23 cellular contexts compared by ENCODE assay signal in genomic region chr19:50402544-50403301, GRCh38. TPM values are rescaled to one million over a fixed set of nuclear protein-coding genes. Genes with fewer than 3 reads are reported as not detected.
DNase-seq lines count a peak whose midpoint lies in the region; ATAC-seq lines count a peak whose summit lies in the region.
"Had no signal": no experiment of that assay in that cellular context is flagged by ENCODE, and none has a peak within 500 bp of the region (broad histone marks: within the 10 kb centered on the region; RNA-seq: fewer than 3 reads in every experiment).

No MANE protein-coding gene starts in this region.

- H2AFZ ChIP-seq in neuronal stem cell (ENCODE audit: low read length) = no peak overlapping the region
- H2AFZ ChIP-seq: GM23248 had no signal

- intact Hi-C loops in Right ventricle myocardium inferior (cut with DNase I) = no loop called here
- intact Hi-C loops in left ventricle myocardium superior (cut with micrococcal nuclease) = no loop called here

- peak overlapping the region; percentile 65 for H4K8ac ChIP-seq in neuronal stem cell (ENCODE audit: low read depth, low read length)

- H3K27me3 ChIP-seq in neuronal stem cell (ENCODE audit: control insufficient read depth in 3 of 3, insufficient read depth in 3 of 3, low read depth in 1 of 3, low read length in 3 of 3) = no peaks in the 10 kb centered on the region
- H3K27me3 ChIP-seq: BE2C had no signal

- peaks cover 0 to 2% of the 10 kb centered on the region in 2 donors for H3K4me1 ChIP-seq in neuronal stem cell (ENCODE audit: control insufficient read depth in 2 of 2, insufficient read depth in 1 of 2, low read depth in 1 of 2, low read length in 2 of 2)
- H3K4me1 ChIP-seq: BE2C had no signal

- no peak overlapping the region for H2AK5ac ChIP-seq in neuronal stem cell (ENCODE audit: low read depth, low read length)

- peaks cover 24% of the 10 kb centered on the region for H3K79me1 ChIP-seq in neuronal stem cell (ENCODE audit: low read depth, low read length)

- no peak overlapping the region for H3K18ac ChIP-seq in neuronal stem cell (ENCODE audit: low read length)

- no CpG with 5 or more reads among the region's 41 CpGs for WGBS in neuronal stem cell (ENCODE audit: extremely low coverage in 2 of 2, insufficient read length in 2 of 2, insufficient replicate concordance in 1 of 2), 2 donors

- H3K4ac ChIP-seq in neuronal stem cell (ENCODE audit: low read length) = no peak overlapping the region

- H3K9me3 ChIP-seq in neuronal stem cell (replicated peaks in 1 of 2; ENCODE audit: control insufficient read depth in 2 of 2, insufficient read depth in 1 of 2, low read depth in 1 of 2, low read length in 2 of 2) = peaks cover 2 to 5% of the 10 kb centered on the region in 2 donors
- H3K9me3 ChIP-seq: BE2C had no signal

- H3K36me3 ChIP-seq in neuronal stem cell (replicated peaks in 1 of 2; ENCODE audit: control insufficient read depth in 2 of 2, insufficient read depth in 2 of 2, low read length in 2 of 2) = peaks cover 52 to 66% of the 10 kb centered on the region in 2 donors

- DNase-seq in Right ventricle myocardium inferior (ENCODE audit: missing footprints) = no peak
- no peak for DNase-seq in left ventricle myocardium superior
- DNase-seq in ecto neural progenitor cell (ENCODE audit: low spot score) = peak; percentile 29
- no peak for DNase-seq in neuronal stem cell (ENCODE audit: low spot score)
- no peak for DNase-seq in NCI-H2227 treated with DMSO at 0.1 percent for 48 hours (lab: John Stamatoyannopoulos, UW)
- DNase-seq in cortex of kidney (lab: John Stamatoyannopoulos, UW) = no peak
- DNase-seq: BE2C; C1 segment of cervical spinal cord; CD4-positive, CD25-positive, alpha-beta regulatory T cell; CD8-positive, alpha-beta memory T cell; COR-L47; DMS79; GDM1; GM23248; HFFc6; IMR-90; KBM-7 had no signal

- no peak overlapping the region for H2BK5ac ChIP-seq in neuronal stem cell (ENCODE audit: low read length)

- H3K27ac ChIP-seq in neuronal stem cell (replicated peaks; ENCODE audit: low read length) = no peak overlapping the region
- H3K27ac ChIP-seq: GM23248, HL-60 had no signal

- ATAC-seq in Right ventricle myocardium inferior (peak; percentile 10), left ventricle myocardium superior (no peak), GM21447 (IDR thresholded peaks at IDR 0.05; ENCODE audit: unreplicated experiment) (no peak)
- ATAC-seq: HCT116 had no signal

- no peak overlapping the region for H3K4me3 ChIP-seq in neuronal stem cell (ENCODE audit: low read length in 2 of 2)
- H3K4me3 ChIP-seq: GM23248 had no signal

- peak overlapping the region; percentile 82 for H3K14ac ChIP-seq in neuronal stem cell (ENCODE audit: low read length)

- H3K9ac ChIP-seq in neuronal stem cell (ENCODE audit: low read depth, low read length, poor library complexity) = no peak overlapping the region
- H3K9ac ChIP-seq: GM23248 had no signal

- peak overlapping the region; percentile 43 for H3K23ac ChIP-seq in neuronal stem cell (ENCODE audit: low read depth, low read length, poor library complexity)

- H3K4me2 ChIP-seq in neuronal stem cell (ENCODE audit: insufficient read depth, low read length, poor library complexity, severe bottlenecking) = no peak overlapping the region

- no peak overlapping the region for H2BK120ac ChIP-seq in neuronal stem cell (ENCODE audit: low read depth, low read length)

- H2BK15ac ChIP-seq in neuronal stem cell (ENCODE audit: low read length) = no peak overlapping the region

- H2BK12ac ChIP-seq in neuronal stem cell (ENCODE audit: low read length) = no peak overlapping the region

- H4K91ac ChIP-seq in neuronal stem cell (ENCODE audit: low read depth, low read length, poor library complexity) = no peak overlapping the region

RNA-seq across cellular contexts. Expression of gene SPIB, which starts 16.0 kb away (rescaled TPM):
- total RNA-seq in Right ventricle myocardium inferior (not detected), left ventricle myocardium superior (not detected)
- 0.08 TPM for polyA plus RNA-seq in neuronal stem cell (2013, experiment 1 of 2)
- 0.17 TPM for polyA plus RNA-seq in neuronal stem cell (2013, experiment 2 of 2)
- total RNA-seq: CD4-positive, CD25-positive, alpha-beta regulatory T cell; Daoy; GM23248; HFFc6; IMR-90 had no signal
- polyA plus RNA-seq: GM23248, IMR-90 had no signal

RNA-seq across cellular contexts. Expression of gene POLD1, which starts 18.6 kb away (rescaled TPM):
- total RNA-seq in Right ventricle myocardium inferior = 10.8 TPM
- 10.6 TPM for total RNA-seq in left ventricle myocardium superior
- 60.2 TPM for polyA plus RNA-seq in neuronal stem cell (2013, experiment 1 of 2)
- 61.7 TPM for polyA plus RNA-seq in neuronal stem cell (2013, experiment 2 of 2)

RNA-seq across cellular contexts. Expression of gene NR1H2, which starts 26.5 kb away (rescaled TPM):
- total RNA-seq in Right ventricle myocardium inferior (69.5 TPM), left ventricle myocardium superior (76.5 TPM)
- 15.5 TPM for polyA plus RNA-seq in neuronal stem cell (2013, experiment 1 of 2)
- polyA plus RNA-seq in neuronal stem cell (2013, experiment 2 of 2) = 15.1 TPM

RNA-seq across cellular contexts. Expression of gene MYBPC2, which starts 30.0 kb away (rescaled TPM):
- total RNA-seq in Right ventricle myocardium inferior = 0.08 TPM
- total RNA-seq in left ventricle myocardium superior = 0.12 TPM
- 1.0 TPM for polyA plus RNA-seq in neuronal stem cell (2013, experiment 1 of 2)
- polyA plus RNA-seq in neuronal stem cell (2013, experiment 2 of 2) = 1.2 TPM
- total RNA-seq: A172, Daoy, GM23248, HFFc6, HT1080, IMR-90 had no signal
- polyA plus RNA-seq: CD8-positive, alpha-beta memory T cell; GM23248; IMR-90 had no signal

RNA-seq across cellular contexts. Expression of gene NAPSA, which starts 37.3 kb away (rescaled TPM):
- total RNA-seq in Right ventricle myocardium inferior (0.27 TPM), left ventricle myocardium superior (0.32 TPM)
- polyA plus RNA-seq in neuronal stem cell (2013, experiment 1 of 2) = 0.84 TPM
- polyA plus RNA-seq in neuronal stem cell (2013, experiment 2 of 2) = 0.72 TPM
- total RNA-seq: Daoy, HT1080, IMR-90 had no signal
